1 cellular context compared by ENCODE assay signal in the genomic region with DNA sequence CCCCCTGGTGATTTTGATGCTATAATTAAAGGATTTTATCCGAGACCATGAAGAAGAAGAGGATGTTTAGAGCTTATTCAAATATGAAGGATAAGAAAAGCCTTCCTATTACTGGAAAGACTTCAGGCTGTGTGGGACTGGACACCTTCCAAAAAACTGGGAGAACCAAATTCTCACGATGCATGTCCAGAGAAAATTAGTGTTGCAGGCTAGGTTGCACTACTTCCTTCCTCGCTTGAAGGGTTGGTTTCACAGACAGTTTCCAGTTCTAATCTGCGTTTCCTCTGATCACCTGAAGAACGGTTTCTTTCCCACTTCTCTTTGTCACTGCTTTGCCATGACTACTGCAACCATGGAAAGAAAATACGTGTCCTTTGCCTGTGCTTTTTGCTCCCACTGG.
TF ChIP-seq lines count a peak whose summit lies in the region.

No MANE protein-coding gene starts in this region.

TF ChIP-seq in liver, 16 proteins besides CTCF, POLR2A, EP300 and RAD21 (continued from another document):
- TF ChIP-seq, protein P1, sequence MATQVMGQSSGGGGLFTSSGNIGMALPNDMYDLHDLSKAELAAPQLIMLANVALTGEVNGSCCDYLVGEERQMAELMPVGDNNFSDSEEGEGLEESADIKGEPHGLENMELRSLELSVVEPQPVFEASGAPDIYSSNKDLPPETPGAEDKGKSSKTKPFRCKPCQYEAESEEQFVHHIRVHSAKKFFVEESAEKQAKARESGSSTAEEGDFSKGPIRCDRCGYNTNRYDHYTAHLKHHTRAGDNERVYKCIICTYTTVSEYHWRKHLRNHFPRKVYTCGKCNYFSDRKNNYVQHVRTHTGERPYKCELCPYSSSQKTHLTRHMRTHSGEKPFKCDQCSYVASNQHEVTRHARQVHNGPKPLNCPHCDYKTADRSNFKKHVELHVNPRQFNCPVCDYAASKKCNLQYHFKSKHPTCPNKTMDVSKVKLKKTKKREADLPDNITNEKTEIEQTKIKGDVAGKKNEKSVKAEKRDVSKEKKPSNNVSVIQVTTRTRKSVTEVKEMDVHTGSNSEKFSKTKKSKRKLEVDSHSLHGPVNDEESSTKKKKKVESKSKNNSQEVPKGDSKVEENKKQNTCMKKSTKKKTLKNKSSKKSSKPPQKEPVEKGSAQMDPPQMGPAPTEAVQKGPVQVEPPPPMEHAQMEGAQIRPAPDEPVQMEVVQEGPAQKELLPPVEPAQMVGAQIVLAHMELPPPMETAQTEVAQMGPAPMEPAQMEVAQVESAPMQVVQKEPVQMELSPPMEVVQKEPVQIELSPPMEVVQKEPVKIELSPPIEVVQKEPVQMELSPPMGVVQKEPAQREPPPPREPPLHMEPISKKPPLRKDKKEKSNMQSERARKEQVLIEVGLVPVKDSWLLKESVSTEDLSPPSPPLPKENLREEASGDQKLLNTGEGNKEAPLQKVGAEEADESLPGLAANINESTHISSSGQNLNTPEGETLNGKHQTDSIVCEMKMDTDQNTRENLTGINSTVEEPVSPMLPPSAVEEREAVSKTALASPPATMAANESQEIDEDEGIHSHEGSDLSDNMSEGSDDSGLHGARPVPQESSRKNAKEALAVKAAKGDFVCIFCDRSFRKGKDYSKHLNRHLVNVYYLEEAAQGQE (IDR thresholded peaks at IDR 0.05): peak; percentile 7
- TF ChIP-seq ZBTB33 (IDR thresholded peaks at IDR 0.05) (peak; percentile 35), HNF4G (IDR thresholded peaks at IDR 0.05) (no peak), EGR1 (IDR thresholded peaks at IDR 0.05; ENCODE audit: low read depth in 2 of 2) (no peak), HNF4A (conservative IDR thresholded peaks at IDR 0.05) (no peak), TAF1 (conservative IDR thresholded peaks at IDR 0.05) (no peak)
